11 cellular contexts compared by ENCODE assay signal in genomic region chr7:154698726-154699291, GRCh38.
DNase-seq lines count a peak whose midpoint lies in the region; ATAC-seq and TF ChIP-seq lines count a peak whose summit lies in the region.
"Had no signal": no experiment of that assay in that cellular context is flagged by ENCODE, and none has a peak within 500 bp of the region (broad histone marks: within the 10 kb centered on the region; RNA-seq: fewer than 3 reads in every experiment).

No MANE protein-coding gene starts in this region.

- in situ Hi-C loops in astrocyte of the cerebellum (cut with HindIII; ENCODE audit: low sequenced_read_pairs) = no loop called here

- peaks cover 5% of the 10 kb centered on the region for H3K9me3 ChIP-seq in mucosa of descending colon

- DNase-seq in GM10248 (ENCODE audit: extremely low spot score) (no peak), HuH-7 (ENCODE audit: low spot score) (peak; percentile 24), astrocyte of the cerebellum (ENCODE audit: low read depth) (no peak), mucosa of descending colon (no peak), putamen (ENCODE audit: low spot score) (no peak), NCI-H510A (lab: John Stamatoyannopoulos, UW) (no peak)
- DNase-seq: activated gamma-delta T cell, cortex of kidney, NCI-H524 had no signal

- ATAC-seq in mucosa of descending colon (peak; percentile 53), HG02798 (IDR thresholded peaks at IDR 0.05; ENCODE audit: poor library complexity, unreplicated experiment) (no peak), GM21576 (IDR thresholded peaks at IDR 0.05; ENCODE audit: unreplicated experiment) (no peak)

- intact Hi-C loops in mucosa of descending colon (cut with DNase I, micrococcal nuclease) = no loop called here

- no peak overlapping the region for H3K4me3 ChIP-seq in astrocyte of the cerebellum (ENCODE audit: low read depth, low read length)
- H3K4me3 ChIP-seq in mucosa of descending colon = no peak overlapping the region

- H3K36me3 ChIP-seq in mucosa of descending colon (ENCODE audit: low read depth) = no peaks in the 10 kb centered on the region

- H3K4me1 ChIP-seq in mucosa of descending colon (ENCODE audit: low read depth) = no peaks in the 10 kb centered on the region

- CTCF ChIA-PET in GM10248 (lab: Yijun Ruan, JAX) = interaction anchor here (0.8 kb wide), 1 partner anchor 15 kb away, joined by 3 read pairs; no protein-coding TSS in a partner anchor

- POLR2A ChIA-PET in GM10248 (lab: Yijun Ruan, JAX) = no interaction called here

- TF ChIP-seq CTCF in GM10248 (IDR thresholded peaks at IDR 0.05; ENCODE audit: control extremely low read depth, extremely low read depth, low read depth, missing control alignments) = peak; percentile 34
- TF ChIP-seq CTCF in astrocyte of the cerebellum (IDR thresholded peaks at IDR 0.05; ENCODE audit: low read depth, low read length, missing control alignments) = peak; percentile 18
- peak; percentile 22 for TF ChIP-seq CTCF in mucosa of descending colon (IDR thresholded peaks at IDR 0.05)
